ENCODE assay signal across 23 cellular contexts in genomic region chr12:122141911-122142725, GRCh38. TPM values are rescaled to one million over a fixed set of nuclear protein-coding genes. Genes with fewer than 3 reads are reported as not detected.
DNase-seq lines count a peak whose midpoint lies in the region; ATAC-seq and TF ChIP-seq lines count a peak whose summit lies in the region.
"Had no signal": no experiment of that assay in that cellular context is flagged by ENCODE, and none has a peak within 500 bp of the region (broad histone marks: within the 10 kb centered on the region; RNA-seq: fewer than 3 reads in every experiment).

No MANE protein-coding gene starts in this region.

- peaks cover 98% of the 10 kb centered on the region for H4K20me1 ChIP-seq in BLaER1
- H4K20me1 ChIP-seq in BLaER1 treated with 17β-estradiol and CSF1 and Interleukin-3, amounts not matched to agents 10 nM and 100 nM, result peaks cover 43 to 95% (median 80%) of the 10 kb centered on the region in 11 experiments; a peak in 19 of 22 replicates

- H3K4me1 ChIP-seq in BLaER1 (peaks cover 25% of the 10 kb centered on the region), gastrocnemius medialis (peaks cover 32 to 39% of the 10 kb centered on the region in 2 donors), spleen (peaks cover 0 to 7% (median 0%) of the 10 kb centered on the region in 6 donors)
- peaks cover 0 to 23% (median 8%) of the 10 kb centered on the region in 10 experiments; a peak in 11 of 20 replicates for H3K4me1 ChIP-seq in BLaER1 treated with 17β-estradiol and CSF1 and Interleukin-3, amounts not matched to agents 10 nM and 100 nM

- peak overlapping the region; percentile 16; the same call in 1 of the 2 replicates for H3K9ac ChIP-seq in BLaER1
- H3K9ac ChIP-seq in BLaER1 treated with 17β-estradiol and CSF1 and Interleukin-3, amounts not matched to agents 10 nM and 100 nM, result peak overlapping the region in 6 of 11 experiments; percentile 13 to 47 (median 24); a peak in 6 of 22 replicates

- ATAC-seq in gastrocnemius medialis (peak; percentile 84 to 91), GM19467 (IDR thresholded peaks at IDR 0.05; ENCODE audit: unreplicated experiment) (no peak)
- ATAC-seq: HCT116, SK-N-SH treated with all-trans-retinoic acid at 6 μM for 48 hours had no signal

- H3K9me3 ChIP-seq in BLaER1 (no peaks in the 10 kb centered on the region), iPS-18c (ENCODE audit: control insufficient read depth, insufficient read depth, low read length) (peaks cover 19% of the 10 kb centered on the region), gastrocnemius medialis (no peaks in the 10 kb centered on the region), spleen (no peaks in the 10 kb centered on the region)
- no peaks in the 10 kb centered on the region for H3K9me3 ChIP-seq in BLaER1 treated with 17β-estradiol and CSF1 and Interleukin-3, amounts not matched to agents 10 nM and 100 nM (replicated peaks in 1 of 11)

- DNase-seq in gastrocnemius medialis (peak; percentile 93 to 96), SK-N-DZ (ENCODE audit: low spot score) (no peak), spleen (no peak)
- DNase-seq: CD8-positive, alpha-beta memory T cell; DMS79 treated with DMSO at 0.1 percent for 48 hours; GF-D8; Karpas-422; NCI-H1092; NCI-H1417 treated with DMSO at 0.1 percent for 48 hours; NCI-H1694 treated with DMSO at 0.1 percent for 48 hours; NCI-H2081; NCI-H345; NCI-H510A treated with DMSO at 0.1 percent for 48 hours had no signal

- no peak for TF ChIP-seq CTCF in gastrocnemius medialis (IDR thresholded peaks at IDR 0.05 in 4 of 5, conservative IDR thresholded peaks at IDR 0.05 in 1 of 5)
- TF ChIP-seq CTCF in spleen (IDR thresholded peaks at IDR 0.05 in 8 of 11, conservative IDR thresholded peaks at IDR 0.05 in 3 of 11), result no peak

- no peak overlapping the region for H3K4me3 ChIP-seq in BLaER1
- H3K4me3 ChIP-seq in BLaER1 treated with 17β-estradiol and CSF1 and Interleukin-3, amounts not matched to agents 10 nM and 100 nM, result no peak overlapping the region
- H3K4me3 ChIP-seq in iPS-18c (ENCODE audit: insufficient read depth, low read depth, low read length), result peak overlapping the region; percentile 28; the same call in 1 of the 2 replicates
- no peak overlapping the region for H3K4me3 ChIP-seq in gastrocnemius medialis
- H3K4me3 ChIP-seq in spleen, result no peak overlapping the region

- intact Hi-C loops in gastrocnemius medialis (cut with DNase I; ENCODE audit: low total_unique reads) (loop anchor here (5.0 kb wide), 1 partner anchor 40 kb away; the partner anchor contains the start of gene LRRC43), spleen (cut with DNase I; ENCODE audit: low total_unique reads) (no loop called here)

- no peak for TF ChIP-seq POLR2A in gastrocnemius medialis (IDR thresholded peaks at IDR 0.05)
- TF ChIP-seq POLR2A in spleen (IDR thresholded peaks at IDR 0.05), result no peak

- 88 to 95% (median 89%) methylated on average over 13 to 21 of the region's 21 CpGs for WGBS in spleen, 5 donors

- H3K27ac ChIP-seq in BLaER1, result peak overlapping the region; percentile 28; the same call in 1 of the 2 replicates
- peak overlapping the region in 1 of 11 experiments; percentile 18; a peak in 2 of 22 replicates for H3K27ac ChIP-seq in BLaER1 treated with 17β-estradiol and CSF1 and Interleukin-3, amounts not matched to agents 10 nM and 100 nM
- H3K27ac ChIP-seq in gastrocnemius medialis, result peak overlapping the region; percentile 81 to 93 (median 90)
- peak overlapping the region in 1 of 8 donors; percentile 57 for H3K27ac ChIP-seq in spleen

- in situ Hi-C loops in gastrocnemius medialis (cut with MboI; ENCODE audit: low sequenced_read_pairs in 4 of 4), result no loop called here

- H3K36me3 ChIP-seq in BLaER1, result peaks cover 98% of the 10 kb centered on the region
- H3K36me3 ChIP-seq in BLaER1 treated with 17β-estradiol and CSF1 and Interleukin-3, amounts not matched to agents 10 nM and 100 nM, result peaks cover 78 to 91% (median 83%) of the 10 kb centered on the region in 11 experiments
- H3K36me3 ChIP-seq in gastrocnemius medialis, result peaks cover 0 to 74% of the 10 kb centered on the region in 2 donors
- H3K36me3 ChIP-seq in spleen, result peaks cover 8 to 93% (median 61%) of the 10 kb centered on the region in 6 donors

- no peaks in the 10 kb centered on the region for H3K27me3 ChIP-seq in BLaER1
- no peaks in the 10 kb centered on the region for H3K27me3 ChIP-seq in BLaER1 treated with 17β-estradiol and CSF1 and Interleukin-3, amounts not matched to agents 10 nM and 100 nM
- no peaks in the 10 kb centered on the region for H3K27me3 ChIP-seq in gastrocnemius medialis
- no peaks in the 10 kb centered on the region for H3K27me3 ChIP-seq in spleen (replicated peaks in 1 of 7)

- peak overlapping the region; percentile 22 for H3K4me2 ChIP-seq in BLaER1
- peak overlapping the region in 4 of 11 experiments; percentile 7 to 25 (median 20); a peak in 2 of 22 replicates for H3K4me2 ChIP-seq in BLaER1 treated with 17β-estradiol and CSF1 and Interleukin-3, amounts not matched to agents 10 nM and 100 nM

RNA-seq across cellular contexts. Expression of gene IL31, which starts 31.9 kb away (rescaled TPM):
- total RNA-seq in gastrocnemius medialis, result not detected
- polyA plus RNA-seq in SK-N-DZ (2014; cell fraction: cytosol; rRNA removed), result not detected in 2 replicates
- polyA plus RNA-seq in SK-N-DZ (2014; cell fraction: nucleus; rRNA removed), result not detected in 2 replicates
- not detected for total RNA-seq in spleen
- polyA plus RNA-seq in spleen, result not detected
- total RNA-seq: A673, H4, HT-29 had no signal
- polyA plus RNA-seq: CD14-positive monocyte; CD8-positive, alpha-beta memory T cell had no signal

RNA-seq across cellular contexts. Expression of gene LRRC43, which starts 40.8 kb away (rescaled TPM):
- total RNA-seq in gastrocnemius medialis, result not detected
- 0.53 and 7.4 TPM in 2 replicates for polyA plus RNA-seq in SK-N-DZ (2014; cell fraction: cytosol; rRNA removed)
- 0.35 and 1.8 TPM in 2 replicates for polyA plus RNA-seq in SK-N-DZ (2014; cell fraction: nucleus; rRNA removed)
- total RNA-seq in spleen, result 1 to 10 TPM in 3 of 7 donors, under 1 TPM in 4; 0.37 to 5.2 (median 0.95) TPM
- under 1 TPM; 0.13 to 0.24 (median 0.20) TPM for polyA plus RNA-seq in spleen
- total RNA-seq: A673, H4, HT-29 had no signal
- polyA plus RNA-seq: CD14-positive monocyte had no signal

Comparison
In these comparisons a context has a peak if more than half of its experiments do, and no peak if none do; other contexts are left out.
1. DNase-seq: peak in gastrocnemius medialis (2 of 2); none in SK-N-DZ (single experiment) and spleen (single experiment).